Comparison of ENCODE assay signal across 16 cellular contexts in the genomic region with DNA sequence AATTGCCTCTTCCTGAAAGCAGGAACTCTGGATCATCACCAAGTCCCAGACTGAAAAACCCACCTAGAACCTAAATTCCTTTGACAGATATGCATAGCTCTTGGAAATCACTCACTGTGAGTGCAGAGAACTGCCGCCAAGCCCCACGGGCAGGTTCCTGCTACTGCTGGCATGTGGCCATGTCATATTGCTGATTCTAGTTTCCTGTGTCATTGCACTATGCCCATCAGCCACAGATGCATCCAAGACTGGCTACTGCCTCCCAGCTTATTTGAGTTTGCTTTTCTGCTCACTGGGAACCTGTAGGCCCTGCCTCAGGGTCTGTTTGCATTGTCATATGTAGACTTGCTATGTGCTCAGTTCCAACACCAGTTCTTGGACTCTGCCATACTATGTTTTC.
DNase-seq lines count a peak whose midpoint lies in the region; ATAC-seq and TF ChIP-seq lines count a peak whose summit lies in the region.
"Had no signal": no experiment of that assay in that cellular context is flagged by ENCODE, and none has a peak within 500 bp of the region (broad histone marks: within the 10 kb centered on the region; RNA-seq: fewer than 3 reads in every experiment).

No MANE protein-coding gene starts in this region.

- no CpG with 5 or more reads among the region's 2 CpGs for WGBS in mammary epithelial cell (ENCODE audit: low coverage, missing lambda C conversion rate)
- WGBS in thyroid gland, 2 donors: 39 to 43% methylated on average over 2 of the region's 2 CpGs

- no peaks in the 10 kb centered on the region for H3K27me3 Mint-ChIP-seq in MCF 10A (ENCODE audit: insufficient read depth, unreplicated experiment)
- peaks cover 16% of the 10 kb centered on the region for H3K27me3 Mint-ChIP-seq in central memory CD8-positive, alpha-beta T cell

- CTCF ChIA-PET in MCF 10A (lab: Yijun Ruan, JAX): interaction anchor here (0.8 kb wide), 1 partner anchor 212 kb away, joined by 3 read pairs; no protein-coding TSS in a partner anchor
- CTCF ChIA-PET in mammary epithelial cell (lab: Charles Lee; ENCODE audit: low non-redundant PET): no interaction called here

- H3K27ac ChIP-seq in mammary epithelial cell (ENCODE audit: insufficient read depth, low read depth, low read length) (no peak overlapping the region), thyroid gland (no peak overlapping the region)
- H3K27ac ChIP-seq: A549, GM23248, HL-60 had no signal

- DNase-seq in MCF 10A (ENCODE audit: unreplicated experiment) (peak; percentile 49), mammary epithelial cell (no peak), NCI-H69 (lab: John Stamatoyannopoulos, UW) (peak; percentile 45), thyroid gland (peak; percentile 15 to 35), iPS-NIHi11 (ENCODE audit: low spot score) (no peak)
- no peak for DNase-seq in central memory CD8-positive, alpha-beta T cell (ENCODE audit: low spot score in 2 of 2)
- DNase-seq: Caco-2; CD8-positive, alpha-beta T cell; DMS53; GF-D8; GM23248 had no signal

- no TSS peak for BruUV-seq in MCF 10A (replicated peaks; lab: Mats Ljungman, UMichigan)
- no TSS peak for BruUV-seq in mammary epithelial cell (replicated peaks; lab: Mats Ljungman, UMichigan)

- H3K4me1 ChIP-seq in mammary epithelial cell (ENCODE audit: insufficient read depth, low read length): no peaks in the 10 kb centered on the region
- no peaks in the 10 kb centered on the region for H3K4me1 ChIP-seq in thyroid gland
- H3K4me1 ChIP-seq: A549, Caco-2 had no signal

- in situ Hi-C loops in mammary epithelial cell (cut with MboI; ENCODE audit: low sequenced_read_pairs in 2 of 2): no loop called here

- H3K27ac Mint-ChIP-seq in MCF 10A (ENCODE audit: low read depth, unreplicated experiment): no peak overlapping the region
- H3K27ac Mint-ChIP-seq in central memory CD8-positive, alpha-beta T cell (ENCODE audit: low read depth): no peak overlapping the region
- H3K27ac Mint-ChIP-seq: CD14-positive monocyte; CD8-positive, alpha-beta T cell had no signal

- H3K27me3 ChIP-seq in mammary epithelial cell (ENCODE audit: insufficient read depth, low read length) (no peaks in the 10 kb centered on the region), thyroid gland (no peaks in the 10 kb centered on the region)

- POLR2A ChIA-PET in MCF 10A (lab: Yijun Ruan, JAX): no interaction called here

- peak; percentile 32 for ATAC-seq in central memory CD8-positive, alpha-beta T cell (replicated peaks; ENCODE audit: extremely low read depth, poor library complexity, severe bottlenecking)
- no peak for ATAC-seq in HG02852 (IDR thresholded peaks at IDR 0.05; ENCODE audit: unreplicated experiment)
- ATAC-seq: A549; CD8-positive, alpha-beta T cell; HCT116 had no signal

- H3K4me3 ChIP-seq in mammary epithelial cell (replicated peaks in 1 of 3; ENCODE audit: insufficient read depth in 1 of 3, low read depth in 2 of 3, low read length in 3 of 3) (no peak overlapping the region), thyroid gland (replicated peaks in 1 of 3) (no peak overlapping the region)
- H3K4me3 ChIP-seq: A549, GM23248 had no signal

- no peaks in the 10 kb centered on the region for H3K79me2 ChIP-seq in mammary epithelial cell (ENCODE audit: insufficient read depth, low read length)

- no peaks in the 10 kb centered on the region for H3K9me3 ChIP-seq in mammary epithelial cell (replicated peaks; ENCODE audit: insufficient read depth, low read length)
- no peaks in the 10 kb centered on the region for H3K9me3 ChIP-seq in thyroid gland
- H3K9me3 ChIP-seq: A549, Caco-2 had no signal

- H3K36me3 ChIP-seq in mammary epithelial cell (ENCODE audit: insufficient read depth, low read length) (no peaks in the 10 kb centered on the region), thyroid gland (no peaks in the 10 kb centered on the region)

- no peak for TF ChIP-seq POLR2A in thyroid gland (IDR thresholded peaks at IDR 0.05)

- no peak overlapping the region for H3K4me2 ChIP-seq in mammary epithelial cell (ENCODE audit: insufficient read depth, low read depth, low read length)
- H3K4me2 ChIP-seq: A549 had no signal

- H3K4me3 Mint-ChIP-seq in MCF 10A (ENCODE audit: unreplicated experiment): no peak overlapping the region
- H3K4me3 Mint-ChIP-seq in central memory CD8-positive, alpha-beta T cell: no peak overlapping the region
- H3K4me3 Mint-ChIP-seq: CD14-positive monocyte; CD8-positive, alpha-beta T cell had no signal

- dilution Hi-C loops in mammary epithelial cell (cut with HindIII; ENCODE audit: low sequenced_read_pairs): no loop called here

- H3K9me3 Mint-ChIP-seq in MCF 10A (ENCODE audit: unreplicated experiment): peaks cover 6% of the 10 kb centered on the region
- no peaks in the 10 kb centered on the region for H3K9me3 Mint-ChIP-seq in central memory CD8-positive, alpha-beta T cell
- H3K9me3 Mint-ChIP-seq: CD8-positive, alpha-beta T cell had no signal

- no peak for TF ChIP-seq CTCF in MCF 10A (IDR thresholded peaks at IDR 0.05; ENCODE audit: unreplicated experiment)
- TF ChIP-seq CTCF in mammary epithelial cell (conservative IDR thresholded peaks at IDR 0.05 in 1 of 2, IDR thresholded peaks at IDR 0.05 in 1 of 2; ENCODE audit: extremely low read depth in 1 of 2, insufficient read depth in 1 of 2, low read depth in 1 of 2, low read length in 2 of 2): no peak
- TF ChIP-seq CTCF in thyroid gland (IDR thresholded peaks at IDR 0.05): no peak

- no peaks in the 10 kb centered on the region for H4K20me1 ChIP-seq in mammary epithelial cell (ENCODE audit: insufficient read depth, low read length)

- intact Hi-C loops in MCF 10A (cut with micrococcal nuclease): no loop called here
- intact Hi-C loops in mammary epithelial cell (cut with micrococcal nuclease): no loop called here
- intact Hi-C loops in thyroid gland (cut with DNase I): no loop called here

- H3K4me1 Mint-ChIP-seq in MCF 10A (ENCODE audit: insufficient read depth, unreplicated experiment): no peaks in the 10 kb centered on the region
- H3K4me1 Mint-ChIP-seq in central memory CD8-positive, alpha-beta T cell: peaks cover 4% of the 10 kb centered on the region
- H3K4me1 Mint-ChIP-seq: CD14-positive monocyte had no signal

- H3K36me3 Mint-ChIP-seq in MCF 10A (ENCODE audit: insufficient read depth, unreplicated experiment): no peaks in the 10 kb centered on the region
- no peaks in the 10 kb centered on the region for H3K36me3 Mint-ChIP-seq in central memory CD8-positive, alpha-beta T cell (ENCODE audit: insufficient read depth)
- H3K36me3 Mint-ChIP-seq: CD14-positive monocyte; CD8-positive, alpha-beta T cell had no signal

- no peak overlapping the region for H2AFZ ChIP-seq in mammary epithelial cell (ENCODE audit: low read depth, low read length)
- H2AFZ ChIP-seq: GM23248 had no signal

- no peak overlapping the region for H3K9ac ChIP-seq in mammary epithelial cell (ENCODE audit: insufficient read depth, low read length)
- H3K9ac ChIP-seq: GM23248 had no signal

Comparison
In these comparisons a context has a peak if more than half of its experiments do, and no peak if none do; other contexts are left out.
1. DNase-seq: peak in MCF 10A (single experiment), NCI-H69 (single experiment) and thyroid gland (2 of 2); none in mammary epithelial cell (single experiment), central memory CD8-positive, alpha-beta T cell (0 of 2) and iPS-NIHi11 (single experiment).